In genomic region chr13:98576215-98576945, GRCh38 we compare ENCODE assay signal across 8 cellular contexts. TPM values are rescaled to one million over a fixed set of nuclear protein-coding genes. Genes with fewer than 3 reads are reported as not detected.
A peak's percentile ranks its signal among the peaks of the same experiment; 100 is the strongest.
DNase-seq lines count a peak whose midpoint lies in the region; ATAC-seq and TF ChIP-seq lines count a peak whose summit lies in the region.

No MANE protein-coding gene starts in this region.

- H3K9ac ChIP-seq in duodenal mucosa (ENCODE audit: low read depth in 1 of 2, low read length in 2 of 2): peak overlapping the region; percentile 81 to 85

- peak overlapping the region; percentile 64 for H3K4me3 ChIP-seq in CD8-positive, alpha-beta T cell (ENCODE audit: low read depth, low read length)
- H3K4me3 ChIP-seq in duodenal mucosa (ENCODE audit: low read depth in 1 of 2, low read length in 2 of 2) (peak overlapping the region; percentile 73 to 78), suprapubic skin (peak overlapping the region; percentile 97)

- CTCF ChIA-PET in CD8-positive, alpha-beta T cell (lab: Charles Lee): no interaction called here
- CTCF ChIA-PET in activated B cell treated with CpG ODN at 0.5 μM for 24 hours (lab: Charles Lee): interaction anchor here (1.4 to 1.7 kb wide), 2 partner anchors 108 to 131 kb away, joined by 4 to 10 read pairs; no protein-coding TSS in a partner anchor

- peak; percentile 41 for ATAC-seq in CD8-positive, alpha-beta T cell
- peak; percentile 24 for ATAC-seq in GM19463 (IDR thresholded peaks at IDR 0.05; ENCODE audit: unreplicated experiment)
- peak; percentile 27 for ATAC-seq in HG03521 (IDR thresholded peaks at IDR 0.05; ENCODE audit: unreplicated experiment)
- peak; percentile 36 for ATAC-seq in activated B cell treated with CpG ODN at 0.5 μM for 24 hours (ENCODE audit: low read depth)

- DNase-seq in CD8-positive, alpha-beta T cell: peak in 5 of 7 experiments; percentile 34 to 74 (median 49)
- peak; percentile 57 for DNase-seq in activated B cell treated with CpG ODN at 0.5 μM for 24 hours
- peak; percentile 32 to 54 for DNase-seq in lung microvascular endothelial cell (ENCODE audit: low read depth in 2 of 2)
- peak; percentile 76 to 87 for DNase-seq in suprapubic skin (ENCODE audit: low spot score in 2 of 2)
- DNase-seq in LoVo (ENCODE audit: low spot score): no peak

- H3K9me3 ChIP-seq in CD8-positive, alpha-beta T cell (ENCODE audit: low read length): no peaks in the 10 kb centered on the region
- H3K9me3 ChIP-seq in duodenal mucosa (ENCODE audit: control insufficient read depth in 1 of 2, low read length in 2 of 2) (no peaks in the 10 kb centered on the region), suprapubic skin (no peaks in the 10 kb centered on the region)

- peak overlapping the region; percentile 92 for H3K4me3 Mint-ChIP-seq in CD8-positive, alpha-beta T cell
- H3K4me3 Mint-ChIP-seq in activated B cell treated with CpG ODN at 0.5 μM for 24 hours: peak overlapping the region; percentile 88

- TF ChIP-seq POLR2A in suprapubic skin (IDR thresholded peaks at IDR 0.05): no peak

- peaks cover 46% of the 10 kb centered on the region for H3K4me1 ChIP-seq in CD8-positive, alpha-beta T cell (ENCODE audit: insufficient read depth, low read length)
- H3K4me1 ChIP-seq in duodenal mucosa (ENCODE audit: control insufficient read depth in 1 of 2, insufficient read depth in 2 of 2, low read length in 2 of 2) (peaks cover 40 to 44% of the 10 kb centered on the region in 2 donors), suprapubic skin (peaks cover 60% of the 10 kb centered on the region)

- H3K27ac ChIP-seq in CD8-positive, alpha-beta T cell (ENCODE audit: low read depth, low read length): peak overlapping the region; percentile 64
- H3K27ac ChIP-seq in duodenal mucosa (ENCODE audit: low read depth, low read length) (peak overlapping the region; percentile 94), suprapubic skin (peak overlapping the region; percentile 100)

- intact Hi-C loops in CD8-positive, alpha-beta T cell (cut with DNase I, micrococcal nuclease): loop anchor here (5.0 to 10.0 kb wide), 8 partner anchors 34 to 1352 kb away; partner anchors contain the start of genes CLYBL (in 1 of the 2), MBNL2 (in 1 of the 2) and RAP2A (in 1 of the 2)
- intact Hi-C loops in activated B cell treated with CpG ODN at 0.5 μM for 24 hours (cut with micrococcal nuclease): loop anchor here (1.0 to 10.0 kb wide), 6 partner anchors 8 to 1028 kb away; partner anchors contain the start of genes CLYBL and UBAC2

- H3K27ac Mint-ChIP-seq in CD8-positive, alpha-beta T cell: peak overlapping the region; percentile 94
- H3K27ac Mint-ChIP-seq in activated B cell treated with CpG ODN at 0.5 μM for 24 hours: peak overlapping the region; percentile 81

- peaks cover 4% of the 10 kb centered on the region for H3K36me3 Mint-ChIP-seq in CD8-positive, alpha-beta T cell
- peaks cover 6% of the 10 kb centered on the region for H3K36me3 Mint-ChIP-seq in activated B cell treated with CpG ODN at 0.5 μM for 24 hours (ENCODE audit: low read depth)

- TF ChIP-seq EP300 in suprapubic skin (IDR thresholded peaks at IDR 0.05): no peak

- no peaks in the 10 kb centered on the region for H3K27me3 ChIP-seq in CD8-positive, alpha-beta T cell (ENCODE audit: insufficient read depth, low read length)
- H3K27me3 ChIP-seq in duodenal mucosa (ENCODE audit: control insufficient read depth in 1 of 2, insufficient read depth in 2 of 2, low read length in 2 of 2) (no peaks in the 10 kb centered on the region), suprapubic skin (no peaks in the 10 kb centered on the region)

- peaks cover 45% of the 10 kb centered on the region for H3K4me1 Mint-ChIP-seq in CD8-positive, alpha-beta T cell (ENCODE audit: low read depth)
- H3K4me1 Mint-ChIP-seq in activated B cell treated with CpG ODN at 0.5 μM for 24 hours: peaks cover 53% of the 10 kb centered on the region

- H3K36me3 ChIP-seq in CD8-positive, alpha-beta T cell (ENCODE audit: insufficient read depth, low read length): no peaks in the 10 kb centered on the region
- H3K36me3 ChIP-seq in duodenal mucosa (ENCODE audit: control insufficient read depth in 1 of 2, insufficient read depth in 2 of 2, low read length in 2 of 2) (no peaks in the 10 kb centered on the region), suprapubic skin (no peaks in the 10 kb centered on the region)

- no peak for TF ChIP-seq CTCF in CD8-positive, alpha-beta T cell (IDR thresholded peaks at IDR 0.05)
- TF ChIP-seq CTCF in activated B cell treated with CpG ODN at 0.5 μM for 24 hours (IDR thresholded peaks at IDR 0.05) (no peak), suprapubic skin (IDR thresholded peaks at IDR 0.05) (no peak)

- no peaks in the 10 kb centered on the region for H3K9me3 Mint-ChIP-seq in CD8-positive, alpha-beta T cell
- H3K9me3 Mint-ChIP-seq in activated B cell treated with CpG ODN at 0.5 μM for 24 hours: no peaks in the 10 kb centered on the region

- POLR2A ChIA-PET in CD8-positive, alpha-beta T cell (lab: Charles Lee): interaction anchor here (0.6 to 3.1 kb wide), 5 partner anchors 13 to 100 kb away, joined by 3 to 9 read pairs (median 4); no protein-coding TSS in a partner anchor
- POLR2A ChIA-PET in activated B cell treated with CpG ODN at 0.5 μM for 24 hours (lab: Charles Lee): interaction anchor here (0.7 to 3.0 kb wide), 12 partner anchors 11 to 1143 kb away, joined by 3 to 22 read pairs (median 4); no protein-coding TSS in a partner anchor

- WGBS in suprapubic skin: 1% methylated on average over 20 of the region's 98 CpGs

- no peaks in the 10 kb centered on the region for H3K27me3 Mint-ChIP-seq in CD8-positive, alpha-beta T cell (ENCODE audit: low read depth)
- no peaks in the 10 kb centered on the region for H3K27me3 Mint-ChIP-seq in activated B cell treated with CpG ODN at 0.5 μM for 24 hours

RNA-seq across cellular contexts. Expression of gene STK24, which starts 0.5 kb away (rescaled TPM):
- total RNA-seq in CD8-positive, alpha-beta T cell: 10 to 100 TPM; 69.9 to 71.5 TPM
- total RNA-seq in activated B cell treated with CpG ODN at 0.5 μM for 24 hours (74.8 and 84.8 TPM in 2 replicates), lung microvascular endothelial cell (23.2 and 27.7 TPM in 2 replicates), suprapubic skin (100 to 1,000 TPM; 132 to 200 (median 176) TPM)
